In genomic region chr2:70994445-70995226, GRCh38 we compare ENCODE assay signal across 8 cellular contexts. TPM values are rescaled to one million over a fixed set of nuclear protein-coding genes. Genes with fewer than 3 reads are reported as not detected.
DNase-seq lines count a peak whose midpoint lies in the region; ATAC-seq and TF ChIP-seq lines count a peak whose summit lies in the region.

Gene TEX261, minus strand, starts transcription at chr2:70994873. Its CDS starts 116 bp downstream, at chr2:70994757.

- H3K9ac ChIP-seq in iPS-15b (ENCODE audit: low read depth, low read length) (peak within 1 kb of the TSS; percentile 60), skeletal muscle satellite cell (ENCODE audit: low read depth, low read length) (peak within 1 kb of the TSS; percentile 93)

- H3K36me3 Mint-ChIP-seq in brain: peaks cover 7% of the 10 kb centered on the region

- peak; percentile 50 to 57 for TF ChIP-seq CTCF in brain (conservative IDR thresholded peaks at IDR 0.05)

- H3K4me3 ChIP-seq in iPS-15b (ENCODE audit: low read depth, low read length) (peak within 1 kb of the TSS; percentile 83), skeletal muscle satellite cell (ENCODE audit: low read length) (peak within 1 kb of the TSS; percentile 94)

- H3K4me1 ChIP-seq in iPS-15b (ENCODE audit: control insufficient read depth, insufficient read depth, low read length) (peaks cover 4% of the 10 kb centered on the region), skeletal muscle satellite cell (ENCODE audit: control insufficient read depth, insufficient read depth, low read length) (peaks cover 15% of the 10 kb centered on the region)

- H3K27me3 ChIP-seq in iPS-15b (ENCODE audit: control insufficient read depth, insufficient read depth, low read length) (no peaks in the 10 kb centered on the region), skeletal muscle satellite cell (ENCODE audit: control insufficient read depth, insufficient read depth, low read length) (peaks cover 3% of the 10 kb centered on the region)

- peaks cover 26% of the 10 kb centered on the region for H3K4me1 Mint-ChIP-seq in brain

- H3K27ac Mint-ChIP-seq in brain: peak within 1 kb of the TSS; percentile 91 to 96 (median 92)

- H3K9me3 Mint-ChIP-seq in brain: no peaks in the 10 kb centered on the region

- H3K36me3 ChIP-seq in iPS-15b (ENCODE audit: control insufficient read depth, insufficient read depth, low read length) (no peaks in the 10 kb centered on the region), skeletal muscle satellite cell (ENCODE audit: insufficient read depth, low read length) (peaks cover 6% of the 10 kb centered on the region)

- peak; percentile 96 for ATAC-seq in GM18511 (IDR thresholded peaks at IDR 0.05; ENCODE audit: unreplicated experiment)
- peak; percentile 93 for ATAC-seq in HG03025 (IDR thresholded peaks at IDR 0.05; ENCODE audit: low FRiP score, unreplicated experiment)

- peak within 1 kb of the TSS; percentile 96 for H3K4me2 ChIP-seq in skeletal muscle satellite cell (ENCODE audit: low read length)

- DNase-seq in 8988T: peak; percentile 91
- DNase-seq in NCI-H2107 (lab: John Stamatoyannopoulos, UW): peak; percentile 86
- DNase-seq in UCSD-AML1 (lab: John Stamatoyannopoulos, UW; ENCODE audit: unreplicated experiment): peak; percentile 93

- H3K9me3 ChIP-seq in iPS-15b (ENCODE audit: control insufficient read depth, insufficient read depth, low read length) (no peaks in the 10 kb centered on the region), skeletal muscle satellite cell (replicated peaks; ENCODE audit: low read length) (no peaks in the 10 kb centered on the region)

- peaks cover 27% of the 10 kb centered on the region for H3K27me3 Mint-ChIP-seq in brain

- peak within 1 kb of the TSS; percentile 95 to 100 (median 99) for H3K4me3 Mint-ChIP-seq in brain

RNA-seq across cellular contexts. Expression of gene TEX261, which starts in this region (rescaled TPM):
- 66.5 TPM for polyA plus RNA-seq in brain (ENCODE audit: insufficient read depth, low read depth, low replicate concordance)
- total RNA-seq in skeletal muscle satellite cell (2012; rRNA removed): 20.8 and 28.6 TPM in 2 replicates

Comparison
In these comparisons a context has a peak if more than half of its experiments do, and no peak if none do; other contexts are left out.
1. Peak in every context shown above with its lines: DNase-seq, ATAC-seq and H3K4me3 ChIP-seq.